8 cellular contexts compared by ENCODE assay signal in genomic region chr15:93072440-93073394, GRCh38. TPM values are rescaled to one million over a fixed set of nuclear protein-coding genes. Genes with fewer than 3 reads are reported as not detected.
DNase-seq lines count a peak whose midpoint lies in the region; FAIRE-seq and TF ChIP-seq lines count a peak whose summit lies in the region.

No MANE protein-coding gene starts in this region.

- intact Hi-C loops in esophagus squamous epithelium (cut with DNase I): no loop called here

- H3K9ac ChIP-seq in mucosa of stomach (ENCODE audit: low read length): peak overlapping the region; percentile 47

- DNase-seq in A172 (ENCODE audit: low spot score) (peak; percentile 9), H7 (peak; percentile 98), SK-N-DZ (ENCODE audit: low spot score) (peak; percentile 53), esophagus squamous epithelium (lab: John Stamatoyannopoulos, UW) (no peak), urothelium cell line (ENCODE audit: low spot score) (peak; percentile 91), NAMALWA (ENCODE audit: low spot score) (no peak)
- no peak for DNase-seq in activated effector memory CD4-positive, alpha-beta T cell treated with anti-CD3 and anti-CD28 coated beads, Interleukin-2, amount 50 U/mL, for 16 hours

- H3K9me3 ChIP-seq in esophagus squamous epithelium (no peaks in the 10 kb centered on the region), mucosa of stomach (ENCODE audit: control insufficient read depth, low read length) (no peaks in the 10 kb centered on the region)

- 0 to 1% methylated on average over 8 to 13 of the region's 92 CpGs for WGBS in esophagus squamous epithelium, 2 donors

- peak; percentile 90 for FAIRE-seq in urothelium cell line (lab: Jason Lieb, UNC)

- H3K4me3 ChIP-seq in H7 (ENCODE audit: insufficient read depth, low read depth, low read length) (peak overlapping the region; percentile 82), esophagus squamous epithelium (peak overlapping the region; percentile 63 to 90 (median 78)), mucosa of stomach (ENCODE audit: low read length) (no peak overlapping the region)

- peak in 3 of 6 experiments; percentile 3 to 13 (median 5) for TF ChIP-seq CTCF in esophagus squamous epithelium (IDR thresholded peaks at IDR 0.05)

- H3K27me3 ChIP-seq in H7 (ENCODE audit: control insufficient read depth, insufficient read depth, low read length) (peaks cover 8% of the 10 kb centered on the region), esophagus squamous epithelium (peaks cover 0 to 36% (median 0%) of the 10 kb centered on the region in 4 donors), mucosa of stomach (ENCODE audit: control insufficient read depth, insufficient read depth, low read length) (peaks cover 48% of the 10 kb centered on the region)

- H3K4me1 ChIP-seq in esophagus squamous epithelium: peaks cover 40 to 100% (median 52%) of the 10 kb centered on the region in 3 donors
- H3K4me1 ChIP-seq in mucosa of stomach (ENCODE audit: control insufficient read depth, insufficient read depth, low read length): peaks cover 4% of the 10 kb centered on the region

- peak overlapping the region; percentile 89 to 98 (median 94) for H3K27ac ChIP-seq in esophagus squamous epithelium

- peak in 2 of 4 donors; percentile 64 to 82 for TF ChIP-seq POLR2A in esophagus squamous epithelium (IDR thresholded peaks at IDR 0.05)

- no peaks in the 10 kb centered on the region for H3K36me3 ChIP-seq in H7 (replicated peaks; ENCODE audit: control insufficient read depth, insufficient read depth, low read length)
- peaks cover 0 to 17% (median 0%) of the 10 kb centered on the region in 3 donors for H3K36me3 ChIP-seq in esophagus squamous epithelium
- no peaks in the 10 kb centered on the region for H3K36me3 ChIP-seq in mucosa of stomach (ENCODE audit: control insufficient read depth, insufficient read depth, low read length)

RNA-seq across cellular contexts. Expression of gene RGMA, which starts 16.3 kb away (rescaled TPM):
- total RNA-seq in A172 (2014; rRNA removed; shearing (Covaris generic)): 0.05 and 0.90 TPM in 2 replicates
- total RNA-seq in H7 (2014; rRNA removed; shearing (Covaris generic)): 32.6 and 34.3 TPM in 2 replicates
- polyA plus RNA-seq in SK-N-DZ (2014; cell fraction: cytosol; rRNA removed): 0.14 TPM in 1 of 2 replicates, not detected in the other
- 0.79 TPM in 1 of 2 replicates, not detected in the other for polyA plus RNA-seq in SK-N-DZ (2014; cell fraction: nucleus; rRNA removed)
- total RNA-seq in esophagus squamous epithelium: 10 to 100 TPM; 18.8 to 74.7 (median 47.1) TPM

Comparison
In these comparisons a context has a peak if more than half of its experiments do, and no peak if none do; other contexts are left out.
1. DNase-seq: peak in A172 (single experiment), H7 (single experiment), SK-N-DZ (single experiment) and urothelium cell line (single experiment); none in esophagus squamous epithelium (single experiment), activated effector memory CD4-positive, alpha-beta T cell treated with anti-CD3 and anti-CD28 coated beads, Interleukin-2, amount 50 U/mL, for 16 hours (single experiment) and NAMALWA (single experiment).
2. RNA of gene RGMA, which starts 16.3 kb away (total RNA-seq): 18.8 to 74.7 TPM in esophagus squamous epithelium and 32.6 to 34.3 TPM in H7; 0.05 to 0.90 TPM in A172; every median in the first group is over 10 times any median in the second.